ENCODE assay signal across 9 cellular contexts in the genomic region with DNA sequence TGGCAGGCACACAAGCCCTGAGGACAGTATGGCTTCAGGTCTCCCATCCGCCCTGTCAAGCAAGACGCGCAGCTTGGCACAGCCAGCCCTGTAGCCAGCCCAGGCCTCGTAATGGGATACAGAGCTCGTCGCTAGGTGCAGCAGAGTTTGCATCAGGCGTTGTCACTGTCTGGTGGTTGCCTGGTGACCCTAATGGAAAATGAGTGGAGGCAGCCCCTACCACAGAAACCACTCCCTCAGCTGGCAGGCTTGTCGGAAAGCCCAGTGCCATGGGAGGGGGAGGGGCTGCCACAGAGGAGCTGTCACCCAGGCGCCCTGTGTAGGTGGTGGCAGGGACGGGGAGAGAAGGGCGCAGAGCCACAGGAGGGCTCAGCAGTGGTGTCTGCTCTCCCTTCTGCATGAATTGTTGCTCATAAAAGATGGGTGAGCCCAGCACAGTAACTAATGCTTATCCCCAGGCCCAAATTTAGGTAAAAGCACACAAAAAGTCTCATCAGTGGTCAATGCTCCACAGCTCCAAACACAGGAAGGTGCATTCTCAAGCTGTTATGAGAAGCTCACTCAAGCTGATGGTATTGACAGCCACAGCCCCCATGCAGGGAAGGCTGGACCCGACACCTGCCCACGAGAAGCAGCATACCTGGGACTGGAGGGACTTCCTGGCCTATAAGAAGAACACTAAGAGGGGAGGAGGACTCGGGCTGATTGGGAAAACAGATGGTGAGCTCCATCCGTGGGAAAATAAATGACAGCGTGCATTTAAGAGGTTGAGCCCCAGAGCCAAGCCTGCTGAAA.
DNase-seq lines count a peak whose midpoint lies in the region; ATAC-seq and TF ChIP-seq lines count a peak whose summit lies in the region.
"Had no signal": no experiment of that assay in that cellular context is flagged by ENCODE, and none has a peak within 500 bp of the region (broad histone marks: within the 10 kb centered on the region; RNA-seq: fewer than 3 reads in every experiment).

No MANE protein-coding gene starts in this region.

- H3K27me3 ChIP-seq in CD4-positive, alpha-beta T cell (ENCODE audit: control insufficient read depth, insufficient read depth, low read length) = no peaks in the 10 kb centered on the region
- H3K27me3 ChIP-seq in foreskin keratinocyte = no peaks in the 10 kb centered on the region

- TF ChIP-seq CTCF in CD4-positive, alpha-beta T cell (IDR thresholded peaks at IDR 0.05) = no peak
- TF ChIP-seq CTCF in foreskin keratinocyte (conservative IDR thresholded peaks at IDR 0.05) = no peak

- H3K36me3 Mint-ChIP-seq in CD4-positive, alpha-beta T cell (ENCODE audit: low read depth) = no peaks in the 10 kb centered on the region

- H3K27me3 Mint-ChIP-seq in CD4-positive, alpha-beta T cell = no peaks in the 10 kb centered on the region

- intact Hi-C loops in CD4-positive, alpha-beta T cell (cut with DNase I, micrococcal nuclease) = loop anchor here in 1 of 2 experiments (1.0 to 5.0 kb wide), 5 partner anchors 43 to 130 kb away; no protein-coding TSS in a partner anchor

- DNase-seq in CD4-positive, alpha-beta T cell = peak; percentile 64 to 96 (median 76)
- peak; percentile 71 for DNase-seq in NCI-H1436 (lab: John Stamatoyannopoulos, UW)
- DNase-seq in activated CD8-positive, alpha-beta memory T cell treated with anti-CD3 and anti-CD28 coated beads for 48 hours (ENCODE audit: low read depth in 2 of 3, low spot score in 2 of 3) = peak; percentile 80 to 91 (median 90)
- peak; percentile 81 for DNase-seq in left kidney (ENCODE audit: low read depth, low spot score)
- DNase-seq in stimulated activated CD8-positive, alpha-beta memory T cell treated with anti-CD3 and anti-CD28 coated beads, Interleukin-7, amount 100 ng/mL, for 4 hours (ENCODE audit: low read depth in 2 of 2) = peak; percentile 91 to 94
- DNase-seq in superior temporal gyrus (ENCODE audit: extremely low spot score) = no peak
- no peak for DNase-seq in foreskin keratinocyte
- DNase-seq in Kasumi-1 (lab: John Stamatoyannopoulos, UW) = no peak

- POLR2A ChIA-PET in CD4-positive, alpha-beta T cell (lab: Charles Lee) = interaction anchor here (0.6 to 2.8 kb wide), 29 partner anchors 11 to 208 kb away, joined by 3 to 12 read pairs (median 4); no protein-coding TSS in a partner anchor

- peak; percentile 92 for ATAC-seq in CD4-positive, alpha-beta T cell (ENCODE audit: poor library complexity)
- no peak for ATAC-seq in foreskin keratinocyte

- H3K4me1 Mint-ChIP-seq in CD4-positive, alpha-beta T cell (ENCODE audit: low read depth) = peaks cover 75% of the 10 kb centered on the region

- peak overlapping the region; percentile 96 for H3K27ac Mint-ChIP-seq in CD4-positive, alpha-beta T cell

- CTCF ChIA-PET in CD4-positive, alpha-beta T cell (lab: Charles Lee) = interaction anchor here (0.6 to 3.8 kb wide), 22 partner anchors 20 to 335 kb away, joined by 3 to 24 read pairs (median 3); no protein-coding TSS in a partner anchor

- H3K9me3 ChIP-seq in CD4-positive, alpha-beta T cell (ENCODE audit: control insufficient read depth, low read length) = no peaks in the 10 kb centered on the region

- no peak overlapping the region for H3K27ac ChIP-seq in CD4-positive, alpha-beta T cell (ENCODE audit: low read depth, low read length)
- no peak overlapping the region for H3K27ac ChIP-seq in foreskin keratinocyte
- H3K27ac ChIP-seq: C4-2B had no signal

- H3K4me1 ChIP-seq in foreskin keratinocyte = no peaks in the 10 kb centered on the region

- no peaks in the 10 kb centered on the region for H3K9me3 Mint-ChIP-seq in CD4-positive, alpha-beta T cell

- peak overlapping the region; percentile 74 for H3K4me3 Mint-ChIP-seq in CD4-positive, alpha-beta T cell

Comparison
In these comparisons a context has a peak if more than half of its experiments do, and no peak if none do; other contexts are left out.
1. DNase-seq: peak in CD4-positive, alpha-beta T cell (10 of 10), NCI-H1436 (single experiment), activated CD8-positive, alpha-beta memory T cell treated with anti-CD3 and anti-CD28 coated beads for 48 hours (3 of 3), left kidney (single experiment) and stimulated activated CD8-positive, alpha-beta memory T cell treated with anti-CD3 and anti-CD28 coated beads, Interleukin-7, amount 100 ng/mL, for 4 hours (2 of 2); none in superior temporal gyrus (single experiment), foreskin keratinocyte (0 of 2) and Kasumi-1 (0 of 2).